21 cellular contexts compared by ENCODE assay signal in genomic region chr18:25927830-25928229, GRCh38.
DNase-seq lines count a peak whose midpoint lies in the region; ATAC-seq and TF ChIP-seq lines count a peak whose summit lies in the region.
"Had no signal": no experiment of that assay in that cellular context is flagged by ENCODE, and none has a peak within 500 bp of the region (broad histone marks: within the 10 kb centered on the region; RNA-seq: fewer than 3 reads in every experiment).

No MANE protein-coding gene starts in this region.

- no peaks in the 10 kb centered on the region for H4K20me1 ChIP-seq in BLaER1
- no peaks in the 10 kb centered on the region for H4K20me1 ChIP-seq in SU-DHL-6 (ENCODE audit: low read depth, low read length)

- DNase-seq in GOT3 (lab: John Stamatoyannopoulos, UW) (no peak), activated gamma-delta T cell (lab: John Stamatoyannopoulos, UW) (no peak)
- DNase-seq: 8988T; Calu3; CD8-positive, alpha-beta memory T cell; GDM1; NCI-H1092; NCI-H1436; NCI-H187 treated with DMSO at 0.1 percent for 48 hours; NCI-H2107; NCI-H446 treated with DMSO at 0.1 percent for 48 hours; NCI-H526 treated with DMSO at 0.1 percent for 48 hours; SIG-M5; SK-N-SH; T-cell had no signal

- no peak for TF ChIP-seq CTCF in SU-DHL-6 (IDR thresholded peaks at IDR 0.05; ENCODE audit: insufficient read depth, low read length, poor library complexity, severe bottlenecking)

- H3K9me3 ChIP-seq in BLaER1 (no peaks in the 10 kb centered on the region), SU-DHL-6 (ENCODE audit: insufficient read depth, low read length) (no peaks in the 10 kb centered on the region)
- H3K9me3 ChIP-seq: SK-N-SH had no signal

- H3K79me2 ChIP-seq in SU-DHL-6 (ENCODE audit: insufficient read depth, low read length), result no peaks in the 10 kb centered on the region

- H3K4me2 ChIP-seq in BLaER1 (peak overlapping the region; percentile 15; the same call in 1 of the 2 replicates), SU-DHL-6 (ENCODE audit: low read depth, low read length, poor library complexity, severe bottlenecking) (no peak overlapping the region)
- H3K4me2 ChIP-seq: SK-N-SH had no signal

- H3F3A ChIP-seq in SU-DHL-6 (ENCODE audit: insufficient read depth), result no peaks in the 10 kb centered on the region

- ATAC-seq in GM18867 (IDR thresholded peaks at IDR 0.05; ENCODE audit: unreplicated experiment) (peak; percentile 59), HG03432 (IDR thresholded peaks at IDR 0.05; ENCODE audit: unreplicated experiment) (peak; percentile 55), GM21576 (IDR thresholded peaks at IDR 0.05; ENCODE audit: unreplicated experiment) (no peak)
- ATAC-seq: T-cell had no signal

- peaks cover 10% of the 10 kb centered on the region for H3K4me1 ChIP-seq in BLaER1

- no peak overlapping the region for H3K9ac ChIP-seq in BLaER1
- no peak overlapping the region for H3K9ac ChIP-seq in SU-DHL-6 (ENCODE audit: low read length)
- H3K9ac ChIP-seq: SK-N-SH had no signal

- no peaks in the 10 kb centered on the region for H3K9me2 ChIP-seq in SU-DHL-6 (replicated peaks; ENCODE audit: insufficient read depth, low read length)
- H3K9me2 ChIP-seq: SK-N-SH had no signal

- H3K27ac ChIP-seq in BLaER1 (no peak overlapping the region), SU-DHL-6 (ENCODE audit: low read depth, low read length) (no peak overlapping the region)
- H3K27ac ChIP-seq: C4-2B had no signal

- H3K36me3 ChIP-seq in BLaER1 (no peaks in the 10 kb centered on the region), SU-DHL-6 (ENCODE audit: low read length) (no peaks in the 10 kb centered on the region)

- H3K4me3 ChIP-seq in BLaER1, result no peak overlapping the region
- no peak overlapping the region for H3K4me3 ChIP-seq in SU-DHL-6 (ENCODE audit: insufficient read depth, low read length, poor library complexity, severe bottlenecking)

- no peaks in the 10 kb centered on the region for H3K27me3 ChIP-seq in BLaER1
- no peaks in the 10 kb centered on the region for H3K27me3 ChIP-seq in SU-DHL-6 (ENCODE audit: low read length)

- H2AFZ ChIP-seq in SU-DHL-6 (ENCODE audit: low read depth, low read length, severe bottlenecking), result peak overlapping the region; percentile 6
